ENCODE assay signal across 19 cellular contexts in the genomic region with DNA sequence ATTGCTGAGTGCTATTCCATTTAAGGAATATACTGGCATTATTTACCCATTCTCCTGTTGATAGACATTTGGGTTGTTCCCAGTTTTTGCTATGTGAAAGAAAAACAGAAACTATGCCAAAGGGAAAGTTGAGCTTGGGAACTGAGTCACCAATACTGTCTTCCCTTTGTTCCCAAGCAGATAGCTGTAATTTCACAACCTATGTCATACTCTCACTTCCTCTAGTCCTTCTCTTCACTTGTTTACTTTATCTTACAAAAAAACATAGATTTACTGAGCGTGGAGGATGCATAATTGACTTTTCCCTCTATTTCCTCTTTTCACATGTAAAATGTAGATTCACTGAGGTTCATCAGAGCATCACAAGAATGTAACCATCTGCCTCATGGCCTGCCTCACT. TPM values are rescaled to one million over a fixed set of nuclear protein-coding genes. Genes with fewer than 3 reads are reported as not detected.
DNase-seq lines count a peak whose midpoint lies in the region; ATAC-seq, FAIRE-seq and TF ChIP-seq lines count a peak whose summit lies in the region.
"Had no signal": no experiment of that assay in that cellular context is flagged by ENCODE, and none has a peak within 500 bp of the region (broad histone marks: within the 10 kb centered on the region; RNA-seq: fewer than 3 reads in every experiment).

No MANE protein-coding gene starts in this region.

- no peak overlapping the region for H2BK5ac ChIP-seq in H9 (ENCODE audit: insufficient read length, low read length)

- no peak overlapping the region for H2AFZ ChIP-seq in GM12878 (ENCODE audit: control insufficient read depth, low read depth, low read length)
- no peak overlapping the region for H2AFZ ChIP-seq in H9 (ENCODE audit: low read length)

- TF ChIP-seq POLR2A in GM12878 (IDR thresholded peaks at IDR 0.05; ENCODE audit: low read depth, low read length): no peak

- H3K9me3 ChIP-seq in GM12878 (replicated peaks; ENCODE audit: control insufficient read depth, insufficient read depth, low read length): no peaks in the 10 kb centered on the region
- H3K9me3 ChIP-seq in left lung: no peaks in the 10 kb centered on the region
- H3K9me3 ChIP-seq in H9 (ENCODE audit: control insufficient read depth, low read depth, low read length): no peaks in the 10 kb centered on the region
- H3K9me3 ChIP-seq: tibial artery had no signal

- no peak overlapping the region for H4K8ac ChIP-seq in H9 (replicated peaks; ENCODE audit: insufficient read length, low read depth, low read length)

- no peaks in the 10 kb centered on the region; a peak in 1 of 4 replicates for H3K27me3 ChIP-seq in GM12878 (replicated peaks in 1 of 2; ENCODE audit: control insufficient read depth in 2 of 2, insufficient read depth in 2 of 2, low read length in 1 of 2)
- no peaks in the 10 kb centered on the region for H3K27me3 ChIP-seq in left lung
- no peaks in the 10 kb centered on the region for H3K27me3 ChIP-seq in H9 (ENCODE audit: insufficient read depth, low read length)

- H2BK20ac ChIP-seq in H9 (ENCODE audit: low read depth, low read length, poor library complexity, severe bottlenecking): no peak overlapping the region

- RAD21 ChIA-PET in GM12878 (lab: Charles Lee; ENCODE audit: unreplicated experiment): interaction anchor here (1.2 kb wide), 1 partner anchor 47 kb away, joined by 3 read pairs; no protein-coding TSS in a partner anchor

- TF ChIP-seq RAD21 in GM12878 (IDR thresholded peaks at IDR 0.05; ENCODE audit: insufficient read depth, low read depth, low read length): no peak

- BruUV-seq in GM12878 (replicated peaks; lab: Mats Ljungman, UMichigan): no TSS peak

- no peak overlapping the region for H4K91ac ChIP-seq in H9 (ENCODE audit: insufficient read length, low read depth, low read length)

- no peaks in the 10 kb centered on the region for H3K79me1 ChIP-seq in H9 (ENCODE audit: insufficient read depth, low read depth, low read length, poor library complexity, severe bottlenecking)

- H3K4me3 Mint-ChIP-seq in mesothelial cell of epicardium (no peak overlapping the region), H9 (no peak overlapping the region)
- H3K4me3 Mint-ChIP-seq: T-helper 1 cell treated with Interleukin-12 subunit alpha and Interleukin-12 subunit beta and Interleukin-4 antibody, amounts not matched to agents 30 μg/mL and 1 μg/mL, for 36 hours had no signal

- H3K23ac ChIP-seq in H9 (ENCODE audit: insufficient read length, low read depth, low read length): no peak overlapping the region

- H3T11ph ChIP-seq in H9 (ENCODE audit: low read length): no peak overlapping the region

- no peak overlapping the region for H3K18ac ChIP-seq in H9 (ENCODE audit: insufficient read length, low read depth, low read length)

- in situ Hi-C loops in GM12878 (cut with MboI): no loop called here

- H4K20me1 ChIP-seq in GM12878 (ENCODE audit: control insufficient read depth, insufficient read depth) (no peaks in the 10 kb centered on the region), H9 (ENCODE audit: control insufficient read depth, insufficient read depth, insufficient read length) (no peaks in the 10 kb centered on the region)

- no peak overlapping the region for H2BK120ac ChIP-seq in H9 (ENCODE audit: low read depth, low read length, poor library complexity, severe bottlenecking)

- H3K9me3 Mint-ChIP-seq in mesothelial cell of epicardium (no peaks in the 10 kb centered on the region), H9 (no peaks in the 10 kb centered on the region)
- H3K9me3 Mint-ChIP-seq: T-helper 1 cell treated with Interleukin-12 subunit alpha and Interleukin-12 subunit beta and Interleukin-4 antibody, amounts not matched to agents 30 μg/mL and 1 μg/mL, for 36 hours had no signal

- H3K36me3 ChIP-seq in GM12878 (ENCODE audit: control insufficient read depth in 2 of 2, insufficient read depth in 2 of 2, low read length in 1 of 2) (no peaks in the 10 kb centered on the region), left lung (no peaks in the 10 kb centered on the region)
- H3K36me3 ChIP-seq: tibial artery had no signal

- intact Hi-C loops in GM12878 (cut with micrococcal nuclease; ENCODE audit: unreplicated experiment): no loop called here
- intact Hi-C loops in left lung (cut with DNase I): no loop called here

- DNase-seq in Ammon's horn (ENCODE audit: low spot score): peak; percentile 28
- peak; percentile 85 for DNase-seq in MV-4-11 (lab: John Stamatoyannopoulos, UW)
- DNase-seq in GM12878 (ENCODE audit: low read depth, low spot score): no peak
- DNase-seq in left lung: no peak
- no peak for DNase-seq in NCI-H345 (lab: John Stamatoyannopoulos, UW)
- DNase-seq in mesothelial cell of epicardium (ENCODE audit: low spot score in 2 of 2, unreplicated experiment in 2 of 2): no peak
- no peak for DNase-seq in H9
- DNase-seq: activated CD4-positive, alpha-beta T cell treated with anti-CD3 and anti-CD28 coated beads, Interleukin-2, amount 50 U/mL, for 4 hours; activated effector memory CD4-positive, alpha-beta T cell treated with anti-CD3 and anti-CD28 coated beads, Interleukin-2, amount 50 U/mL, for 16 hours; DMS79; mesendoderm; NCI-H1048; NCI-H82; right cardiac atrium; tibial artery had no signal

- H3K4me2 ChIP-seq in GM12878 (ENCODE audit: control insufficient read depth, insufficient read depth): no peak overlapping the region
- H3K4me2 ChIP-seq in H9 (ENCODE audit: insufficient read depth, insufficient read length, low read length): no peak overlapping the region

- H3K79me2 ChIP-seq in GM12878 (ENCODE audit: control insufficient read depth, insufficient read depth, low read length): no peaks in the 10 kb centered on the region
- H3K79me2 ChIP-seq in H9 (ENCODE audit: insufficient read depth, low read length): no peaks in the 10 kb centered on the region

- H2AK5ac ChIP-seq in H9 (ENCODE audit: insufficient read length, low read length): no peak overlapping the region

- no peak overlapping the region for H2BK12ac ChIP-seq in H9 (ENCODE audit: insufficient read length, low read depth, low read length)

- FAIRE-seq in GM12878 (lab: Jason Lieb, UNC): no peak
- FAIRE-seq: GM18507 had no signal

- H3K56ac ChIP-seq in H9 (ENCODE audit: insufficient read length, low read depth, low read length): no peak overlapping the region

- no peaks in the 10 kb centered on the region for H3K36me3 Mint-ChIP-seq in mesothelial cell of epicardium
- H3K36me3 Mint-ChIP-seq in H9 (ENCODE audit: insufficient read depth in 1 of 3, low read depth in 3 of 3): no peaks in the 10 kb centered on the region

- H3K14ac ChIP-seq in H9 (ENCODE audit: insufficient read depth, low read length): no peak overlapping the region

- H3K4me3 ChIP-seq in GM12878: no peak overlapping the region
- H3K4me3 ChIP-seq in left lung: no peak overlapping the region
- H3K4me3 ChIP-seq: tibial artery had no signal

- no peak overlapping the region for H2BK15ac ChIP-seq in H9 (ENCODE audit: low read depth, low read length)

- SMC1A ChIA-PET in GM12878 (lab: Charles Lee; ENCODE audit: uncharacterized antibody, unreplicated experiment): no interaction called here

- H3K27ac Mint-ChIP-seq in mesothelial cell of epicardium (no peak overlapping the region), H9 (no peak overlapping the region; a peak in 1 of 7 replicates)
- H3K27ac Mint-ChIP-seq: T-helper 1 cell treated with Interleukin-12 subunit alpha and Interleukin-12 subunit beta and Interleukin-4 antibody, amounts not matched to agents 30 μg/mL and 1 μg/mL, for 36 hours had no signal

- CTCF ChIA-PET in GM12878 (lab: Yijun Ruan, JAX): no interaction called here

- ATAC-seq in GM12878 (peak; percentile 68), left lung (peak; percentile 43), HG02870 (IDR thresholded peaks at IDR 0.05; ENCODE audit: unreplicated experiment) (no peak)
- ATAC-seq: right cardiac atrium had no signal

- no peak overlapping the region for H3K4ac ChIP-seq in H9 (ENCODE audit: low read depth, low read length)

- TF ChIP-seq CTCF in GM12878 (IDR thresholded peaks at IDR 0.05 in 2 of 3, conservative IDR thresholded peaks at IDR 0.05 in 1 of 3; ENCODE audit: control insufficient read depth in 2 of 3, extremely low read depth in 1 of 3, insufficient read depth in 1 of 3, low read depth in 3 of 3, low read length in 3 of 3): no peak
- TF ChIP-seq CTCF in left lung (IDR thresholded peaks at IDR 0.05): no peak
- TF ChIP-seq CTCF in mesothelial cell of epicardium (IDR thresholded peaks at IDR 0.05; ENCODE audit: unreplicated experiment): no peak
- no peak for TF ChIP-seq CTCF in H9 (conservative IDR thresholded peaks at IDR 0.05)

- H3K27ac ChIP-seq in GM12878 (ENCODE audit: control insufficient read depth, insufficient read depth) (no peak overlapping the region), left lung (no peak overlapping the region), H9 (ENCODE audit: insufficient read length, low read depth, low read length) (no peak overlapping the region)
- H3K27ac ChIP-seq: HL-60, tibial artery had no signal

- H3K4me1 ChIP-seq in GM12878 (ENCODE audit: control insufficient read depth, insufficient read depth, low read length) (peaks cover 5% of the 10 kb centered on the region; the same call in 1 of the 2 replicates), left lung (no peaks in the 10 kb centered on the region), H9 (ENCODE audit: insufficient read depth, low read length) (no peaks in the 10 kb centered on the region)
- H3K4me1 ChIP-seq: tibial artery had no signal

- H3K23me2 ChIP-seq in H9 (ENCODE audit: insufficient read length, low read depth, low read length, poor library complexity, severe bottlenecking): no peaks in the 10 kb centered on the region

- H3K9ac ChIP-seq in GM12878 (ENCODE audit: control insufficient read depth, insufficient read depth, low read length): no peak overlapping the region
- no peak overlapping the region for H3K9ac ChIP-seq in H9 (ENCODE audit: extremely low read depth, insufficient read length, low read length)

- POLR2A ChIA-PET in GM12878 (lab: Charles Lee): no interaction called here

- 0% methylated on average over 1 of the region's 1 CpG for WGBS in GM12878 (ENCODE audit: insufficient coverage, insufficient replicate concordance, low lambda C conversion rate, missing lambda C conversion rate)
- WGBS in H9 (ENCODE audit: extremely low coverage, insufficient read length, low lambda C conversion rate): no CpG with 5 or more reads among the region's 1 CpG

- peaks cover 47% of the 10 kb centered on the region for H3K27me3 Mint-ChIP-seq in mesothelial cell of epicardium (ENCODE audit: low read depth)
- peaks cover 5% of the 10 kb centered on the region for H3K27me3 Mint-ChIP-seq in H9 (ENCODE audit: low read depth)

- no peaks in the 10 kb centered on the region for H3K4me1 Mint-ChIP-seq in mesothelial cell of epicardium
- peaks cover 4 to 9% of the 10 kb centered on the region in 2 experiments for H3K4me1 Mint-ChIP-seq in H9

- H4K5ac ChIP-seq in H9 (ENCODE audit: insufficient read length, low read depth, low read length): no peak overlapping the region

- TF ChIP-seq EP300 in GM12878 (IDR thresholded peaks at IDR 0.05; ENCODE audit: borderline replicate concordance in 1 of 2, control insufficient read depth in 1 of 2, low read depth in 2 of 2, low read length in 2 of 2): no peak

RNA-seq across cellular contexts. Expression of a gene that starts 32.4 kb away (rescaled TPM):
- total RNA-seq in GM12878 (2013; cell fraction: nucleolus; rRNA removed): not detected in 2 replicates
- total RNA-seq in GM12878 (2014; rRNA removed): not detected in 2 replicates
- not detected in 2 replicates for total RNA-seq in GM12878 (2014; rRNA removed; fragmentation: Illumina TruSeq; extraction: Trizol)
- total RNA-seq in GM12878 (2021): 0.03 TPM in 1 of 2 replicates, not detected in the other
- polyA plus RNA-seq in GM12878 (2011; ENCODE audit: low read depth): not detected
- polyA plus RNA-seq in GM12878 (2011; rRNA removed): not detected in 2 replicates
- polyA plus RNA-seq in GM12878 (2011; cell fraction: cytosol; rRNA removed): not detected in 2 replicates
- polyA plus RNA-seq in GM12878 (2011; cell fraction: nucleus; rRNA removed): 0.01 TPM in 1 of 2 replicates, not detected in the other
- not detected in 2 replicates for polyA plus RNA-seq in GM12878 (2012)
- polyA plus RNA-seq in GM12878 (2014; fragmentation: Illumina TruSeq; extraction: Trizol): not detected in 2 replicates
- polyA plus RNA-seq in GM12878 (2014; fragmentation: Nextera tagmentation; extraction: Ambion mirVana): not detected
- polyA plus RNA-seq in GM12878 (2014; rRNA removed): not detected in 2 replicates
- not detected for polyA plus RNA-seq in GM12878 (2016; fragmentation: Nextera tagmentation; extraction: Ambion mirVana)
- polyA minus RNA-seq in GM12878 (2011; rRNA and poly(A)+ RNA removed): not detected in 2 replicates
- not detected in 2 replicates for polyA minus RNA-seq in GM12878 (2011; cell fraction: cytosol; rRNA and poly(A)+ RNA removed)
- not detected in 2 replicates for polyA minus RNA-seq in GM12878 (2011; cell fraction: nucleus; rRNA and poly(A)+ RNA removed)
- 10 to 100 TPM in 1 of 2 donors, 1 to 10 TPM in 1; 2.3 to 10.1 TPM for total RNA-seq in left lung
- 0.80 to 1.2 TPM (median 0.94 TPM) in 3 replicates for total RNA-seq in mesothelial cell of epicardium
- 19.0 and 19.1 TPM in 2 replicates for total RNA-seq in H9 (2021)

Comparison
In these comparisons a context has a peak if more than half of its experiments do, and no peak if none do; other contexts are left out.
1. DNase-seq: peak in Ammon's horn (single experiment) and MV-4-11 (single experiment); none in GM12878 (single experiment), left lung (0 of 2), NCI-H345 (single experiment), mesothelial cell of epicardium (0 of 2) and H9 (single experiment).